Comparison of ENCODE assay signal across 11 cellular contexts in genomic region chr5:10735569-10736255, GRCh38. TPM values are rescaled to one million over a fixed set of nuclear protein-coding genes. Genes with fewer than 3 reads are reported as not detected.
DNase-seq lines count a peak whose midpoint lies in the region; ATAC-seq and TF ChIP-seq lines count a peak whose summit lies in the region.
"Had no signal": no experiment of that assay in that cellular context is flagged by ENCODE, and none has a peak within 500 bp of the region (broad histone marks: within the 10 kb centered on the region; RNA-seq: fewer than 3 reads in every experiment).

No MANE protein-coding gene starts in this region.

- peaks cover 19% of the 10 kb centered on the region for H3K4me1 Mint-ChIP-seq in activated T-cell treated with anti-CD3 and anti-CD28 coated beads, Interleukin-2, amount 50 U/mL, for 72 hours (ENCODE audit: low read depth)
- peaks cover 12% of the 10 kb centered on the region for H3K4me1 Mint-ChIP-seq in activated T-cell treated with anti-CD3 and anti-CD28 coated beads, Interleukin-2, amount 50 U/mL, for 4 hours (ENCODE audit: low read depth)
- H3K4me1 Mint-ChIP-seq in stimulated activated naive B cell treated with anti-CD40 and anti-IgM and Interleukin-4, amounts not matched to agents 10 μg/mL and 1 μg/mL and 100 μg/mL, for 72 hours = peaks cover 37 to 67% of the 10 kb centered on the region in 2 donors

- H3K4me3 ChIP-seq in psoas muscle = no peak overlapping the region

- ATAC-seq in activated T-cell treated with anti-CD3 and anti-CD28 coated beads, Interleukin-2, amount 50 U/mL, for 72 hours (replicated peaks in 1 of 2) = no peak
- ATAC-seq in activated T-cell treated with anti-CD3 and anti-CD28 coated beads, Interleukin-2, amount 50 U/mL, for 4 hours = no peak
- peak; percentile 72 for ATAC-seq in HG02981 (IDR thresholded peaks at IDR 0.05; ENCODE audit: unreplicated experiment)
- peak; percentile 94 to 97 for ATAC-seq in stimulated activated naive B cell treated with anti-CD40 and anti-IgM and Interleukin-4, amounts not matched to agents 10 μg/mL and 1 μg/mL and 100 μg/mL, for 72 hours (replicated peaks)
- no peak for ATAC-seq in psoas muscle

- H3K27ac Mint-ChIP-seq in activated T-cell treated with anti-CD3 and anti-CD28 coated beads, Interleukin-2, amount 50 U/mL, for 72 hours = peak overlapping the region; percentile 44
- peak overlapping the region; percentile 90 for H3K27ac Mint-ChIP-seq in stimulated activated naive B cell treated with anti-CD40 and anti-IgM and Interleukin-4, amounts not matched to agents 10 μg/mL and 1 μg/mL and 100 μg/mL, for 72 hours
- H3K27ac Mint-ChIP-seq: T-helper 1 cell treated with Interleukin-12 subunit alpha and Interleukin-12 subunit beta and Interleukin-4 antibody, amounts not matched to agents 30 μg/mL and 1 μg/mL, for 36 hours had no signal

- intact Hi-C loops in psoas muscle (cut with DNase I) = no loop called here

- H3K4me1 ChIP-seq in psoas muscle = no peaks in the 10 kb centered on the region

- H3K27ac ChIP-seq in psoas muscle = no peak overlapping the region

- no peak for DNase-seq in activated T-cell treated with anti-CD3 and anti-CD28 coated beads, Interleukin-2, amount 50 U/mL, for 72 hours
- no peak for DNase-seq in activated T-cell treated with anti-CD3 and anti-CD28 coated beads, Interleukin-2, amount 50 U/mL, for 4 hours
- DNase-seq in RPMI8226 (peak; percentile 54), psoas muscle (no peak), NCI-H82 (lab: John Stamatoyannopoulos, UW) (no peak), UCSD-AML1 (lab: John Stamatoyannopoulos, UW; ENCODE audit: unreplicated experiment) (no peak)
- DNase-seq in stimulated activated naive B cell treated with anti-CD40 and anti-IgM and Interleukin-4, amounts not matched to agents 10 μg/mL and 1 μg/mL and 100 μg/mL, for 72 hours = peak; percentile 75
- DNase-seq: ACHN; central memory CD4-positive, alpha-beta T cell had no signal

- no peaks in the 10 kb centered on the region for H3K27me3 ChIP-seq in psoas muscle (ENCODE audit: insufficient read depth in 3 of 3, low read length in 2 of 3)

- H3K9me3 ChIP-seq in psoas muscle = no peaks in the 10 kb centered on the region

- H3K9me3 Mint-ChIP-seq in activated T-cell treated with anti-CD3 and anti-CD28 coated beads, Interleukin-2, amount 50 U/mL, for 72 hours = peaks cover 0 to 4% of the 10 kb centered on the region in 2 donors
- peaks cover 5% of the 10 kb centered on the region for H3K9me3 Mint-ChIP-seq in activated T-cell treated with anti-CD3 and anti-CD28 coated beads, Interleukin-2, amount 50 U/mL, for 4 hours
- H3K9me3 Mint-ChIP-seq in stimulated activated naive B cell treated with anti-CD40 and anti-IgM and Interleukin-4, amounts not matched to agents 10 μg/mL and 1 μg/mL and 100 μg/mL, for 72 hours = peaks cover 4 to 9% of the 10 kb centered on the region in 2 donors

- no peak overlapping the region for H3K4me3 Mint-ChIP-seq in activated T-cell treated with anti-CD3 and anti-CD28 coated beads, Interleukin-2, amount 50 U/mL, for 72 hours
- no peak overlapping the region for H3K4me3 Mint-ChIP-seq in activated T-cell treated with anti-CD3 and anti-CD28 coated beads, Interleukin-2, amount 50 U/mL, for 4 hours
- peak overlapping the region; percentile 14 to 46 for H3K4me3 Mint-ChIP-seq in stimulated activated naive B cell treated with anti-CD40 and anti-IgM and Interleukin-4, amounts not matched to agents 10 μg/mL and 1 μg/mL and 100 μg/mL, for 72 hours
- H3K4me3 Mint-ChIP-seq: T-helper 1 cell treated with Interleukin-12 subunit alpha and Interleukin-12 subunit beta and Interleukin-4 antibody, amounts not matched to agents 30 μg/mL and 1 μg/mL, for 36 hours had no signal

- no peak for TF ChIP-seq CTCF in psoas muscle (IDR thresholded peaks at IDR 0.05)

- WGBS in psoas muscle, 3 donors = 74 to 91% (median 79%) methylated on average over 8 of the region's 8 CpGs

- H3K36me3 Mint-ChIP-seq in activated T-cell treated with anti-CD3 and anti-CD28 coated beads, Interleukin-2, amount 50 U/mL, for 72 hours (ENCODE audit: insufficient read depth in 2 of 2) = peaks cover 10 to 23% of the 10 kb centered on the region in 2 donors
- peaks cover 29% of the 10 kb centered on the region for H3K36me3 Mint-ChIP-seq in activated T-cell treated with anti-CD3 and anti-CD28 coated beads, Interleukin-2, amount 50 U/mL, for 4 hours (ENCODE audit: insufficient read depth)
- peaks cover 34 to 69% of the 10 kb centered on the region in 2 donors for H3K36me3 Mint-ChIP-seq in stimulated activated naive B cell treated with anti-CD40 and anti-IgM and Interleukin-4, amounts not matched to agents 10 μg/mL and 1 μg/mL and 100 μg/mL, for 72 hours

- no peaks in the 10 kb centered on the region for H3K27me3 Mint-ChIP-seq in activated T-cell treated with anti-CD3 and anti-CD28 coated beads, Interleukin-2, amount 50 U/mL, for 72 hours (ENCODE audit: low read depth)
- H3K27me3 Mint-ChIP-seq in activated T-cell treated with anti-CD3 and anti-CD28 coated beads, Interleukin-2, amount 50 U/mL, for 4 hours (ENCODE audit: low read depth) = no peaks in the 10 kb centered on the region
- H3K27me3 Mint-ChIP-seq in stimulated activated naive B cell treated with anti-CD40 and anti-IgM and Interleukin-4, amounts not matched to agents 10 μg/mL and 1 μg/mL and 100 μg/mL, for 72 hours = no peaks in the 10 kb centered on the region

- H3K36me3 ChIP-seq in psoas muscle (ENCODE audit: insufficient read depth in 1 of 2, low read depth in 1 of 2) = no peaks in the 10 kb centered on the region

RNA-seq across cellular contexts. Expression of gene DAP, which starts 25.3 kb away (rescaled TPM):
- total RNA-seq in activated T-cell treated with anti-CD3 and anti-CD28 coated beads, Interleukin-2, amount 50 U/mL, for 72 hours = 10 to 100 TPM; 55.9 to 61.6 TPM
- 10 to 100 TPM; 40.2 to 46.1 (median 42.7) TPM for total RNA-seq in activated T-cell treated with anti-CD3 and anti-CD28 coated beads, Interleukin-2, amount 50 U/mL, for 4 hours
- total RNA-seq in psoas muscle = 1 to 10 TPM; 3.6 to 8.1 (median 6.6) TPM
- 1 to 10 TPM; 4.1 to 5.1 (median 4.9) TPM for polyA plus RNA-seq in psoas muscle

Comparison
In these comparisons a context has a peak if more than half of its experiments do, and no peak if none do; other contexts are left out.
1. ATAC-seq: peak in HG02981 (single experiment) and stimulated activated naive B cell treated with anti-CD40 and anti-IgM and Interleukin-4, amounts not matched to agents 10 μg/mL and 1 μg/mL and 100 μg/mL, for 72 hours (2 of 2); none in activated T-cell treated with anti-CD3 and anti-CD28 coated beads, Interleukin-2, amount 50 U/mL, for 72 hours (0 of 2), activated T-cell treated with anti-CD3 and anti-CD28 coated beads, Interleukin-2, amount 50 U/mL, for 4 hours (0 of 2) and psoas muscle (0 of 4).
2. DNase-seq: peak in RPMI8226 (single experiment) and stimulated activated naive B cell treated with anti-CD40 and anti-IgM and Interleukin-4, amounts not matched to agents 10 μg/mL and 1 μg/mL and 100 μg/mL, for 72 hours (single experiment); none in activated T-cell treated with anti-CD3 and anti-CD28 coated beads, Interleukin-2, amount 50 U/mL, for 72 hours (0 of 2), activated T-cell treated with anti-CD3 and anti-CD28 coated beads, Interleukin-2, amount 50 U/mL, for 4 hours (single experiment), psoas muscle (0 of 2), NCI-H82 (single experiment) and UCSD-AML1 (single experiment).
3. H3K4me3 Mint-ChIP-seq: peak in stimulated activated naive B cell treated with anti-CD40 and anti-IgM and Interleukin-4, amounts not matched to agents 10 μg/mL and 1 μg/mL and 100 μg/mL, for 72 hours (2 of 2); none in activated T-cell treated with anti-CD3 and anti-CD28 coated beads, Interleukin-2, amount 50 U/mL, for 72 hours (0 of 2) and activated T-cell treated with anti-CD3 and anti-CD28 coated beads, Interleukin-2, amount 50 U/mL, for 4 hours (single experiment).
4. RNA of gene DAP, which starts 25.3 kb away (total RNA-seq): 55.9 to 61.6 TPM in activated T-cell treated with anti-CD3 and anti-CD28 coated beads, Interleukin-2, amount 50 U/mL, for 72 hours and 40.2 to 46.1 TPM in activated T-cell treated with anti-CD3 and anti-CD28 coated beads, Interleukin-2, amount 50 U/mL, for 4 hours; 3.6 to 8.1 TPM in psoas muscle; every median in the first group is over 4 times any median in the second.